ENCODE assay signal across 1 cellular context in the genomic region with DNA sequence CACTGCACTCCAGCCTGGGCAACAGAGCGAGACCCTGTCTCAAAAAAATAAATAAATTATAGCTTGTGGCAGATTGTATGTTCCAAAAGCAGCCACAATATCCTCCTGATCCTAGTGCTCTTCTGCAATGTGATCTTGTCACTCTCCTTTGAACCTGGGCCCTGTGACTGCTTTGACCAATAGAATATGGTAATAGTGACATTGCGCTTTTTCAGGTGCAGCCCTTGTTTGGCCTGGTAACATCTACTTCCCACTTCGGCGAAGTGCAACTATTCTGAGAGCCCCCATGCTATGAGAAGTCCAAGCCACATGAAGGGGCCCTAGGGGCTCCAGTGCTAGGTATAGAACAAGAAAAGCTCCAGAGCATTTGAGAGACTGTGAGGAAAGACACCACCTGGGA.
A peak's percentile ranks its signal among the peaks of the same experiment; 100 is the strongest.
TF ChIP-seq lines count a peak whose summit lies in the region.

No MANE protein-coding gene starts in this region.

TF ChIP-seq in K562, 482 proteins besides CTCF, POLR2A, EP300 and RAD21:
- peak; percentile 24; the same call in 1 of the 2 replicates for TF ChIP-seq BACH1 (tag; IDR thresholded peaks at IDR 0.05)
- TF ChIP-seq C11orf30 (IDR thresholded peaks at IDR 0.05; ENCODE audit: low read depth), result peak; percentile 80
- TF ChIP-seq, protein P1, sequence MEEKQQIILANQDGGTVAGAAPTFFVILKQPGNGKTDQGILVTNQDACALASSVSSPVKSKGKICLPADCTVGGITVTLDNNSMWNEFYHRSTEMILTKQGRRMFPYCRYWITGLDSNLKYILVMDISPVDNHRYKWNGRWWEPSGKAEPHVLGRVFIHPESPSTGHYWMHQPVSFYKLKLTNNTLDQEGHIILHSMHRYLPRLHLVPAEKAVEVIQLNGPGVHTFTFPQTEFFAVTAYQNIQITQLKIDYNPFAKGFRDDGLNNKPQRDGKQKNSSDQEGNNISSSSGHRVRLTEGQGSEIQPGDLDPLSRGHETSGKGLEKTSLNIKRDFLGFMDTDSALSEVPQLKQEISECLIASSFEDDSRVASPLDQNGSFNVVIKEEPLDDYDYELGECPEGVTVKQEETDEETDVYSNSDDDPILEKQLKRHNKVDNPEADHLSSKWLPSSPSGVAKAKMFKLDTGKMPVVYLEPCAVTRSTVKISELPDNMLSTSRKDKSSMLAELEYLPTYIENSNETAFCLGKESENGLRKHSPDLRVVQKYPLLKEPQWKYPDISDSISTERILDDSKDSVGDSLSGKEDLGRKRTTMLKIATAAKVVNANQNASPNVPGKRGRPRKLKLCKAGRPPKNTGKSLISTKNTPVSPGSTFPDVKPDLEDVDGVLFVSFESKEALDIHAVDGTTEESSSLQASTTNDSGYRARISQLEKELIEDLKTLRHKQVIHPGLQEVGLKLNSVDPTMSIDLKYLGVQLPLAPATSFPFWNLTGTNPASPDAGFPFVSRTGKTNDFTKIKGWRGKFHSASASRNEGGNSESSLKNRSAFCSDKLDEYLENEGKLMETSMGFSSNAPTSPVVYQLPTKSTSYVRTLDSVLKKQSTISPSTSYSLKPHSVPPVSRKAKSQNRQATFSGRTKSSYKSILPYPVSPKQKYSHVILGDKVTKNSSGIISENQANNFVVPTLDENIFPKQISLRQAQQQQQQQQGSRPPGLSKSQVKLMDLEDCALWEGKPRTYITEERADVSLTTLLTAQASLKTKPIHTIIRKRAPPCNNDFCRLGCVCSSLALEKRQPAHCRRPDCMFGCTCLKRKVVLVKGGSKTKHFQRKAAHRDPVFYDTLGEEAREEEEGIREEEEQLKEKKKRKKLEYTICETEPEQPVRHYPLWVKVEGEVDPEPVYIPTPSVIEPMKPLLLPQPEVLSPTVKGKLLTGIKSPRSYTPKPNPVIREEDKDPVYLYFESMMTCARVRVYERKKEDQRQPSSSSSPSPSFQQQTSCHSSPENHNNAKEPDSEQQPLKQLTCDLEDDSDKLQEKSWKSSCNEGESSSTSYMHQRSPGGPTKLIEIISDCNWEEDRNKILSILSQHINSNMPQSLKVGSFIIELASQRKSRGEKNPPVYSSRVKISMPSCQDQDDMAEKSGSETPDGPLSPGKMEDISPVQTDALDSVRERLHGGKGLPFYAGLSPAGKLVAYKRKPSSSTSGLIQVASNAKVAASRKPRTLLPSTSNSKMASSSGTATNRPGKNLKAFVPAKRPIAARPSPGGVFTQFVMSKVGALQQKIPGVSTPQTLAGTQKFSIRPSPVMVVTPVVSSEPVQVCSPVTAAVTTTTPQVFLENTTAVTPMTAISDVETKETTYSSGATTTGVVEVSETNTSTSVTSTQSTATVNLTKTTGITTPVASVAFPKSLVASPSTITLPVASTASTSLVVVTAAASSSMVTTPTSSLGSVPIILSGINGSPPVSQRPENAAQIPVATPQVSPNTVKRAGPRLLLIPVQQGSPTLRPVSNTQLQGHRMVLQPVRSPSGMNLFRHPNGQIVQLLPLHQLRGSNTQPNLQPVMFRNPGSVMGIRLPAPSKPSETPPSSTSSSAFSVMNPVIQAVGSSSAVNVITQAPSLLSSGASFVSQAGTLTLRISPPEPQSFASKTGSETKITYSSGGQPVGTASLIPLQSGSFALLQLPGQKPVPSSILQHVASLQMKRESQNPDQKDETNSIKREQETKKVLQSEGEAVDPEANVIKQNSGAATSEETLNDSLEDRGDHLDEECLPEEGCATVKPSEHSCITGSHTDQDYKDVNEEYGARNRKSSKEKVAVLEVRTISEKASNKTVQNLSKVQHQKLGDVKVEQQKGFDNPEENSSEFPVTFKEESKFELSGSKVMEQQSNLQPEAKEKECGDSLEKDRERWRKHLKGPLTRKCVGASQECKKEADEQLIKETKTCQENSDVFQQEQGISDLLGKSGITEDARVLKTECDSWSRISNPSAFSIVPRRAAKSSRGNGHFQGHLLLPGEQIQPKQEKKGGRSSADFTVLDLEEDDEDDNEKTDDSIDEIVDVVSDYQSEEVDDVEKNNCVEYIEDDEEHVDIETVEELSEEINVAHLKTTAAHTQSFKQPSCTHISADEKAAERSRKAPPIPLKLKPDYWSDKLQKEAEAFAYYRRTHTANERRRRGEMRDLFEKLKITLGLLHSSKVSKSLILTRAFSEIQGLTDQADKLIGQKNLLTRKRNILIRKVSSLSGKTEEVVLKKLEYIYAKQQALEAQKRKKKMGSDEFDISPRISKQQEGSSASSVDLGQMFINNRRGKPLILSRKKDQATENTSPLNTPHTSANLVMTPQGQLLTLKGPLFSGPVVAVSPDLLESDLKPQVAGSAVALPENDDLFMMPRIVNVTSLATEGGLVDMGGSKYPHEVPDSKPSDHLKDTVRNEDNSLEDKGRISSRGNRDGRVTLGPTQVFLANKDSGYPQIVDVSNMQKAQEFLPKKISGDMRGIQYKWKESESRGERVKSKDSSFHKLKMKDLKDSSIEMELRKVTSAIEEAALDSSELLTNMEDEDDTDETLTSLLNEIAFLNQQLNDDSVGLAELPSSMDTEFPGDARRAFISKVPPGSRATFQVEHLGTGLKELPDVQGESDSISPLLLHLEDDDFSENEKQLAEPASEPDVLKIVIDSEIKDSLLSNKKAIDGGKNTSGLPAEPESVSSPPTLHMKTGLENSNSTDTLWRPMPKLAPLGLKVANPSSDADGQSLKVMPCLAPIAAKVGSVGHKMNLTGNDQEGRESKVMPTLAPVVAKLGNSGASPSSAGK (IDR thresholded peaks at IDR 0.05), result 0 out of 2 replicates have a peak, but pooled peaks have one; percentile 27
- TF ChIP-seq HDGF (IDR thresholded peaks at IDR 0.05), result no peak
- TF ChIP-seq, protein P2, sequence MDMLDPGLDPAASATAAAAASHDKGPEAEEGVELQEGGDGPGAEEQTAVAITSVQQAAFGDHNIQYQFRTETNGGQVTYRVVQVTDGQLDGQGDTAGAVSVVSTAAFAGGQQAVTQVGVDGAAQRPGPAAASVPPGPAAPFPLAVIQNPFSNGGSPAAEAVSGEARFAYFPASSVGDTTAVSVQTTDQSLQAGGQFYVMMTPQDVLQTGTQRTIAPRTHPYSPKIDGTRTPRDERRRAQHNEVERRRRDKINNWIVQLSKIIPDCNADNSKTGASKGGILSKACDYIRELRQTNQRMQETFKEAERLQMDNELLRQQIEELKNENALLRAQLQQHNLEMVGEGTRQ (CRISPR knock-in tag; IDR thresholded peaks at IDR 0.05), result 0 out of 2 replicates have a peak, but pooled peaks have one; percentile 9
- TF ChIP-seq L3MBTL2 (IDR thresholded peaks at IDR 0.05), result peak; percentile 34; the same call in 1 of the 2 replicates
- peak; percentile 67 for TF ChIP-seq NFE2 (IDR thresholded peaks at IDR 0.05; ENCODE audit: low read depth)
- 0 out of 2 replicates have a peak, but pooled peaks have one; percentile 18 for TF ChIP-seq NR2C1 (IDR thresholded peaks at IDR 0.05)
- no peak for TF ChIP-seq NR2C1 (tag; IDR thresholded peaks at IDR 0.05)
- no peak for TF ChIP-seq NR2C2 (CRISPR knock-in tag; IDR thresholded peaks at IDR 0.05)
- peak; percentile 74 for TF ChIP-seq NR2C2 (tag; IDR thresholded peaks at IDR 0.05)
- TF ChIP-seq MAFF (IDR thresholded peaks at IDR 0.05; ENCODE audit: low read length), result 0 out of 2 replicates have a peak, but pooled peaks have one; percentile 23
- TF ChIP-seq THRAP3 (IDR thresholded peaks at IDR 0.05; ENCODE audit: borderline replicate concordance), result no peak
- no peak for TF ChIP-seq SMARCA5 (IDR thresholded peaks at IDR 0.05)
- TF ChIP-seq RFX7 (CRISPR knock-in tag; IDR thresholded peaks at IDR 0.05), result no peak
- TF ChIP-seq E2F6 (IDR thresholded peaks at IDR 0.05; ENCODE audit: borderline replicate concordance in 1 of 2, extremely low read depth in 1 of 2, insufficient read depth in 1 of 2, insufficient read length in 1 of 2, low read depth in 1 of 2, low read length in 1 of 2, poor library complexity in 1 of 2, severe bottlenecking in 1 of 2), result no peak
- peak; percentile 70 for TF ChIP-seq ZNF316 (IDR thresholded peaks at IDR 0.05)
- TF ChIP-seq MAFG (tag; conservative IDR thresholded peaks at IDR 0.05), result peak; percentile 62; the same call in 1 of the 2 replicates
TF ChIP-seq in K562: peak in this region for 11.
